8 cellular contexts compared by ENCODE assay signal in the genomic region with DNA sequence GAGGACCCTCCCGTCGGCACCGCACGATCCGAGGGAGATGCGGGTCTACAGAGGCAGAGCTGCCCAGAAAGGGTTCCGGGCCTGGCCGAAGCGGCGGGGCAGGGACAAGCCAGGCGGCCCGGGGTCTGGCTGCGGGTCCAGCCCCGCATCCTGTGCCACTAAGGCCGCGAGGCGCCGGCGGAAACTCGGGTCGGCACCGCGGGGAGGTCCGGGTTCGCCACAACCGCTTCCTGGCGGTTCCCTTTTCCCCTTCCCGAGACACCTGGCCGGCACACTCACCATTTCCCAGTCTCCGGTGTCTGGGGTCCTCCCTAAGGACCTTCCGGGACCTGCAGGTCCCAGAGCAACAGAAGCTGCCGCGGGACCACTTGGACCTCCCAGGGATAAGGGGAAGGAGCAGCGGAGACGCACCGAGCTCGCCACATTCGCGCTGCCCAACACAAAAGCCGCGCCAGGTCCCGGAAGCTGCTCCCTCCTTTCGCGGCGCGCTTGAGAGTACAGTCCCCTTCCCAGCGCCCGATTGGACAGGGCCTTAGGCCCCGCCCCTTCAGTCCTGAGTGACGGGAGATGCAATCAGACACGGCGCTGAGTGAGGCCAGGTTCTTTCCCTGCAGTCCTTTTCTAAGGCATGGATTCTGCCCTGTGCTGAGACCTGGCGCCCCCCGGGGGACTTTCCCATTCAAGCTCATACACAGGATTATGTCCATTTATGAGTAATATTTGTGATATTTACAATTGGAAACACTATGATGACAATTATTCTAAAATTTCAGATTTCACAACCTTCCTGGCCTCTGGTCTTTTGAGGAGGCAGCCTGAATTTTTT. TPM values are rescaled to one million over a fixed set of nuclear protein-coding genes. Genes with fewer than 3 reads are reported as not detected.
A peak's percentile ranks its signal among the peaks of the same experiment; 100 is the strongest.
DNase-seq lines count a peak whose midpoint lies in the region; FAIRE-seq and TF ChIP-seq lines count a peak whose summit lies in the region.

A gene (minus strand): TSS at position 497 of the 826 bp plus-strand sequence. CDS start 215 bp downstream, at position 282.

- TF ChIP-seq EP300 in suprapubic skin (IDR thresholded peaks at IDR 0.05) = no peak

- peaks cover 6% of the 10 kb centered on the region; the same call in 1 of the 2 replicates for H3K4me1 ChIP-seq in HAP-1
- peaks cover 16% of the 10 kb centered on the region for H3K4me1 ChIP-seq in suprapubic skin

- TF ChIP-seq POLR2A in suprapubic skin (IDR thresholded peaks at IDR 0.05) = no peak

- H3K27me3 ChIP-seq in HAP-1 (ENCODE audit: low read depth) (no peaks in the 10 kb centered on the region), MG63 (no peaks in the 10 kb centered on the region), suprapubic skin (no peaks in the 10 kb centered on the region)

- H3K27ac ChIP-seq in suprapubic skin = peak within 1 kb of the TSS; percentile 66

- peak; percentile 89 for FAIRE-seq in G401.6 (lab: Jason Lieb, UNC)

- H3K9me3 ChIP-seq in HAP-1 (peaks cover 19% of the 10 kb centered on the region), MG63 (peaks cover 10% of the 10 kb centered on the region), suprapubic skin (no peaks in the 10 kb centered on the region)

- peaks cover 7% of the 10 kb centered on the region; the same call in 1 of the 2 replicates for H3K36me3 ChIP-seq in HAP-1 (replicated peaks)
- peaks cover 6% of the 10 kb centered on the region for H3K36me3 ChIP-seq in MG63
- H3K36me3 ChIP-seq in suprapubic skin = no peaks in the 10 kb centered on the region

- no peak for TF ChIP-seq CTCF in suprapubic skin (IDR thresholded peaks at IDR 0.05)

- in situ Hi-C loops in HAP-1 (cut with MboI; ENCODE audit: low sequenced_read_pairs) = no loop called here

- under 1% methylated on average over 27 of the region's 54 CpGs for WGBS in suprapubic skin

- DNase-seq in HAP-1 (ENCODE audit: low spot score in 2 of 2) (peak; percentile 92 to 98), MG63 (peak; percentile 99), SIG-M5 (lab: John Stamatoyannopoulos, UW) (peak; percentile 84), germinal center (ENCODE audit: low spot score) (peak; percentile 92), nucleus accumbens (lab: John Stamatoyannopoulos, UW) (peak; percentile 34 to 98 (median 90)), suprapubic skin (ENCODE audit: low spot score in 2 of 2) (peak; percentile 97)
- peak; percentile 71 for DNase-seq in activated gamma-delta T cell treated with anti-CD3 and anti-CD28 coated beads, Interleukin-2, amount 50 U/mL, for 16 hours (ENCODE audit: low read depth)

- H3K4me3 ChIP-seq in HAP-1 (peak within 1 kb of the TSS; percentile 94), MG63 (peak within 1 kb of the TSS; percentile 81), suprapubic skin (peak within 1 kb of the TSS; percentile 75)

RNA-seq across cellular contexts. Expression of the gene that starts here (rescaled TPM):
- total RNA-seq in MG63 (2014; rRNA removed; shearing (Covaris generic); ENCODE audit: low replicate concordance) = 5.2 and 10.5 TPM in 2 replicates
- total RNA-seq in suprapubic skin = 1 to 10 TPM; 2.1 to 4.3 (median 2.5) TPM

Comparison
In these comparisons a context has a peak if more than half of its experiments do, and no peak if none do; other contexts are left out.
1. Peak in every context shown above with its lines: DNase-seq, H3K4me3 ChIP-seq and H3K27ac ChIP-seq.